In the genomic region with DNA sequence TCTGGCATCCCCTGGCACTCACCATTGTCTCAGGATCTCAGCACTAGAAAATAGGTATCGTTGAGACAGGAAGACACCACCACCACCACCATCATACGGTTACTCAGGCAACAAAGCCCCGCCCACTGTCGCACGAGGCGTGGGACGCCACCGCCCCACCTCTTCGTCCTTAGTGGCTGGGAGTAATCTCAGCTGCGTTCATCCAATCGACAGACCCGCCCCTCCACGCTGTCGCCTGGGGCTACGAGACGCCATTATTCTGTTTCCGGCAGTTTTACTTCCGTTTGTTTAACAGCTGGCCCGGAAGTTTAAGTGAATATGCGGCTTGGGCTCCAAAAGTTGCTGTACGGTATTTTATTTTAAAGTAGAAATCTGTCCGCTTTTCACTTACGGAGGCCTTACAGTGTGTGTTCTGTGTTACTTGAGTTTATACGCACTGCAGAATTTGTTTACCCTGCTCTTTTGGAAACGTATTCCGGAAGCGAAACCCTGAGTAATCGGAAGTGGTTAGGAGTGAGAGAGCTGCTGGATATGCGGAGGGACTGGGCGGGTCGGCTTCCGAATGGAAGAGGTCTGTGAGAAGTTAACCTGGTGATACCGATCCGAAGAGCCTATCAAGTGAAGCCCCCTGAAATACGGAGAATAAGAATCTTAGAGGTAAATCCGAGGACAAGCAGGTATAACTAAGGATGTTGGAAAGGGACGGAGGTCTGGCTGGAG, we compare ENCODE assay signal across 1 cellular context.
TF ChIP-seq lines count a peak whose summit lies in the region.

A gene with protein sequence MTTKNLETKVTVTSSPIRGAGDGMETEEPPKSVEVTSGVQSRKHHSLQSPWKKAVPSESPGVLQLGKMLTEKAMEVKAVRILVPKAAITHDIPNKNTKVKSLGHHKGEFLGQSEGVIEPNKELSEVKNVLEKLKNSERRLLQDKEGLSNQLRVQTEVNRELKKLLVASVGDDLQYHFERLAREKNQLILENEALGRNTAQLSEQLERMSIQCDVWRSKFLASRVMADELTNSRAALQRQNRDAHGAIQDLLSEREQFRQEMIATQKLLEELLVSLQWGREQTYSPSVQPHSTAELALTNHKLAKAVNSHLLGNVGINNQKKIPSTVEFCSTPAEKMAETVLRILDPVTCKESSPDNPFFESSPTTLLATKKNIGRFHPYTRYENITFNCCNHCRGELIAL (plus strand): TSS at position 510 of the 720 bp plus-strand sequence. CDS start 1,328 bp downstream, outside the sequence.
A gene with protein sequence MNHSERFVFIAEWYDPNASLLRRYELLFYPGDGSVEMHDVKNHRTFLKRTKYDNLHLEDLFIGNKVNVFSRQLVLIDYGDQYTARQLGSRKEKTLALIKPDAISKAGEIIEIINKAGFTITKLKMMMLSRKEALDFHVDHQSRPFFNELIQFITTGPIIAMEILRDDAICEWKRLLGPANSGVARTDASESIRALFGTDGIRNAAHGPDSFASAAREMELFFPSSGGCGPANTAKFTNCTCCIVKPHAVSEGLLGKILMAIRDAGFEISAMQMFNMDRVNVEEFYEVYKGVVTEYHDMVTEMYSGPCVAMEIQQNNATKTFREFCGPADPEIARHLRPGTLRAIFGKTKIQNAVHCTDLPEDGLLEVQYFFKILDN (minus strand): TSS at position 112 of the 720 bp plus-strand sequence. CDS start 87 bp downstream, at position 25.

TF ChIP-seq in HCT116, 20 proteins besides CTCF, POLR2A, EP300 and RAD21 (continued from another document):
- 0 out of 2 replicates have a peak, but pooled peaks have one; percentile 41 for TF ChIP-seq JUND (IDR thresholded peaks at IDR 0.05)
- TF ChIP-seq YY1 (IDR thresholded peaks at IDR 0.05; ENCODE audit: extremely low read depth, insufficient replicate concordance, low read depth, low read length): peak; percentile 71
- TF ChIP-seq, protein P1, sequence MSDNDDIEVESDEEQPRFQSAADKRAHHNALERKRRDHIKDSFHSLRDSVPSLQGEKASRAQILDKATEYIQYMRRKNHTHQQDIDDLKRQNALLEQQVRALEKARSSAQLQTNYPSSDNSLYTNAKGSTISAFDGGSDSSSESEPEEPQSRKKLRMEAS (IDR thresholded peaks at IDR 0.05): peak; percentile 89
- peak; percentile 66 for TF ChIP-seq SP1 (IDR thresholded peaks at IDR 0.05; ENCODE audit: low read depth)
- no peak for TF ChIP-seq EZH2phosphoT487 (IDR thresholded peaks at IDR 0.05; ENCODE audit: borderline replicate concordance)
- TF ChIP-seq, protein P2, sequence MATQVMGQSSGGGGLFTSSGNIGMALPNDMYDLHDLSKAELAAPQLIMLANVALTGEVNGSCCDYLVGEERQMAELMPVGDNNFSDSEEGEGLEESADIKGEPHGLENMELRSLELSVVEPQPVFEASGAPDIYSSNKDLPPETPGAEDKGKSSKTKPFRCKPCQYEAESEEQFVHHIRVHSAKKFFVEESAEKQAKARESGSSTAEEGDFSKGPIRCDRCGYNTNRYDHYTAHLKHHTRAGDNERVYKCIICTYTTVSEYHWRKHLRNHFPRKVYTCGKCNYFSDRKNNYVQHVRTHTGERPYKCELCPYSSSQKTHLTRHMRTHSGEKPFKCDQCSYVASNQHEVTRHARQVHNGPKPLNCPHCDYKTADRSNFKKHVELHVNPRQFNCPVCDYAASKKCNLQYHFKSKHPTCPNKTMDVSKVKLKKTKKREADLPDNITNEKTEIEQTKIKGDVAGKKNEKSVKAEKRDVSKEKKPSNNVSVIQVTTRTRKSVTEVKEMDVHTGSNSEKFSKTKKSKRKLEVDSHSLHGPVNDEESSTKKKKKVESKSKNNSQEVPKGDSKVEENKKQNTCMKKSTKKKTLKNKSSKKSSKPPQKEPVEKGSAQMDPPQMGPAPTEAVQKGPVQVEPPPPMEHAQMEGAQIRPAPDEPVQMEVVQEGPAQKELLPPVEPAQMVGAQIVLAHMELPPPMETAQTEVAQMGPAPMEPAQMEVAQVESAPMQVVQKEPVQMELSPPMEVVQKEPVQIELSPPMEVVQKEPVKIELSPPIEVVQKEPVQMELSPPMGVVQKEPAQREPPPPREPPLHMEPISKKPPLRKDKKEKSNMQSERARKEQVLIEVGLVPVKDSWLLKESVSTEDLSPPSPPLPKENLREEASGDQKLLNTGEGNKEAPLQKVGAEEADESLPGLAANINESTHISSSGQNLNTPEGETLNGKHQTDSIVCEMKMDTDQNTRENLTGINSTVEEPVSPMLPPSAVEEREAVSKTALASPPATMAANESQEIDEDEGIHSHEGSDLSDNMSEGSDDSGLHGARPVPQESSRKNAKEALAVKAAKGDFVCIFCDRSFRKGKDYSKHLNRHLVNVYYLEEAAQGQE (IDR thresholded peaks at IDR 0.05; ENCODE audit: low read depth): no peak
- TF ChIP-seq, protein P3, sequence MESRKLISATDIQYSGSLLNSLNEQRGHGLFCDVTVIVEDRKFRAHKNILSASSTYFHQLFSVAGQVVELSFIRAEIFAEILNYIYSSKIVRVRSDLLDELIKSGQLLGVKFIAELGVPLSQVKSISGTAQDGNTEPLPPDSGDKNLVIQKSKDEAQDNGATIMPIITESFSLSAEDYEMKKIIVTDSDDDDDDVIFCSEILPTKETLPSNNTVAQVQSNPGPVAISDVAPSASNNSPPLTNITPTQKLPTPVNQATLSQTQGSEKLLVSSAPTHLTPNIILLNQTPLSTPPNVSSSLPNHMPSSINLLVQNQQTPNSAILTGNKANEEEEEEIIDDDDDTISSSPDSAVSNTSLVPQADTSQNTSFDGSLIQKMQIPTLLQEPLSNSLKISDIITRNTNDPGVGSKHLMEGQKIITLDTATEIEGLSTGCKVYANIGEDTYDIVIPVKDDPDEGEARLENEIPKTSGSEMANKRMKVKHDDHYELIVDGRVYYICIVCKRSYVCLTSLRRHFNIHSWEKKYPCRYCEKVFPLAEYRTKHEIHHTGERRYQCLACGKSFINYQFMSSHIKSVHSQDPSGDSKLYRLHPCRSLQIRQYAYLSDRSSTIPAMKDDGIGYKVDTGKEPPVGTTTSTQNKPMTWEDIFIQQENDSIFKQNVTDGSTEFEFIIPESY (IDR thresholded peaks at IDR 0.05; ENCODE audit: extremely low read depth, insufficient replicate concordance, low read length): no peak
- TF ChIP-seq SIN3A (IDR thresholded peaks at IDR 0.05; ENCODE audit: low read depth): peak; percentile 83
- TF ChIP-seq, protein P4, sequence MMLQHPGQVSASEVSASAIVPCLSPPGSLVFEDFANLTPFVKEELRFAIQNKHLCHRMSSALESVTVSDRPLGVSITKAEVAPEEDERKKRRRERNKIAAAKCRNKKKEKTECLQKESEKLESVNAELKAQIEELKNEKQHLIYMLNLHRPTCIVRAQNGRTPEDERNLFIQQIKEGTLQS (IDR thresholded peaks at IDR 0.05): no peak
- TF ChIP-seq ELF1 (IDR thresholded peaks at IDR 0.05; ENCODE audit: borderline replicate concordance, low read depth): peak; percentile 80
